9 cellular contexts compared by ENCODE assay signal in the genomic region with DNA sequence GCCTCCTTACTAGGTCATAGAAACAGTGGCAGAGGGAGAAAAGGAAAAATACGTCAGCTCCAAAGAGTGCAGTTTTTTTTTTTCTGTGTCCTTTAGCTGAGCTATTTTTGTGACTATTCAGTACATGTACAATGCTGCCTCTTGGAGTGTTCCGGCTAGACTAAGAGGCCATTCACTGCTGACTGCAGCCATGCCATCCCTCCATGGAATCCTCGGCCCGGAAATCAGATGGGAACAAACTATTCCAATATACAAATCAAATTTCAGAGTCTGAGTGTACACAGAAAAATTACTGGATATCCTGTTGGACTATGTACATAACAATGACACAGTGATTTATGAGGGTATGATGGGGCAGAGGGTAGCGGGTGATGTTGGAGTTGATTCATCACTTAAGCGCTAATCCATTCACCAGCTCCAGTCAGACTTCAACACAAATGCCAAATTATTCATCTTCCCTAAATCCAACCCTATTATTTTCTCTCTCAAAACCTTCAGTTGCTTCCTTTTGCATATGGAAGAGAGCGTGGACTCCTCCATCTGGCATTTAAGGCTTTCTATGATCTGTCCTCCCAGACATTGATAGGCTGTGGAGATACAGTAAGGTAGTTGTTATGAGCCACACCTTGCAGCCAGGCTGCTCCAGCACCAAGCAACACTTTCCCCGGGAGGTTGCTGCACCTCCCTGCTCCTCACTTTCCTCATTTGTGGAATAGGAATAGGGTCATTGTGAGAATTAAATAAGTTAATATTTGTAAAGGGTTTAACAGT.
DNase-seq lines count a peak whose midpoint lies in the region; ATAC-seq lines count a peak whose summit lies in the region.
"Had no signal": no experiment of that assay in that cellular context is flagged by ENCODE, and none has a peak within 500 bp of the region (broad histone marks: within the 10 kb centered on the region; RNA-seq: fewer than 3 reads in every experiment).

No MANE protein-coding gene starts in this region.

- peaks cover 17% of the 10 kb centered on the region for H3K4me1 Mint-ChIP-seq in dendritic cell treated with granulocyte-macrophage colony-stimulating factor and Interleukin-4, amounts not matched to agents 40 ng/mL and 50 ng/mL, for 4 days (ENCODE audit: low read depth)

- no peaks in the 10 kb centered on the region for H3K27me3 Mint-ChIP-seq in dendritic cell treated with granulocyte-macrophage colony-stimulating factor and Interleukin-4, amounts not matched to agents 40 ng/mL and 50 ng/mL, for 4 days

- DNase-seq in NCI-H748 (lab: John Stamatoyannopoulos, UW; ENCODE audit: unreplicated experiment) (peak; percentile 6), NCI-H748 treated with DMSO at 0.1 percent for 48 hours (lab: John Stamatoyannopoulos, UW) (no peak), medulla oblongata (ENCODE audit: extremely low spot score) (peak; percentile 87), aorta (peak; percentile 60 to 79), epidermal melanocyte (ENCODE audit: insufficient read length, low spot score) (no peak), NCI-H187 (lab: John Stamatoyannopoulos, UW) (no peak), NCI-H510A treated with DMSO at 0.1 percent for 48 hours (lab: John Stamatoyannopoulos, UW) (no peak)

- peak overlapping the region; percentile 100 for H3K27ac ChIP-seq in aorta (ENCODE audit: low read depth in 1 of 2, low read length in 2 of 2)
- H3K27ac ChIP-seq: KMS-11 had no signal

- peaks cover 17% of the 10 kb centered on the region for H3K36me3 Mint-ChIP-seq in dendritic cell treated with granulocyte-macrophage colony-stimulating factor and Interleukin-4, amounts not matched to agents 40 ng/mL and 50 ng/mL, for 4 days (ENCODE audit: low read depth)

- H3K4me1 ChIP-seq in aorta (ENCODE audit: control insufficient read depth in 1 of 2, insufficient read depth in 2 of 2, low read length in 2 of 2) = peaks cover 9 to 34% of the 10 kb centered on the region in 2 donors

- 25 to 28% methylated on average over 8 of the region's 8 CpGs for WGBS in aorta, 2 donors

- H3K27ac Mint-ChIP-seq in dendritic cell treated with granulocyte-macrophage colony-stimulating factor and Interleukin-4, amounts not matched to agents 40 ng/mL and 50 ng/mL, for 4 days = peak overlapping the region; percentile 66

- no peaks in the 10 kb centered on the region for H3K9me3 ChIP-seq in aorta (ENCODE audit: control insufficient read depth, low read length)

- no peak overlapping the region for H3K4me3 Mint-ChIP-seq in dendritic cell treated with granulocyte-macrophage colony-stimulating factor and Interleukin-4, amounts not matched to agents 40 ng/mL and 50 ng/mL, for 4 days

- intact Hi-C loops in dendritic cell treated with granulocyte-macrophage colony-stimulating factor and Interleukin-4, amounts not matched to agents 40 ng/mL and 50 ng/mL, for 4 days (cut with micrococcal nuclease) = loop anchor here (10.0 kb wide), 1 partner anchor 68 kb away; no protein-coding TSS in a partner anchor
- intact Hi-C loops in aorta (cut with DNase I) = loop anchor here (5.0 to 10.0 kb wide), 4 partner anchors 51 to 322 kb away; no protein-coding TSS in a partner anchor

- ATAC-seq in aorta (ENCODE audit: low FRiP score) = peak; percentile 66

- H3K4me3 ChIP-seq in aorta (ENCODE audit: low read length in 2 of 2) = no peak overlapping the region

- H3K9me3 Mint-ChIP-seq in dendritic cell treated with granulocyte-macrophage colony-stimulating factor and Interleukin-4, amounts not matched to agents 40 ng/mL and 50 ng/mL, for 4 days = no peaks in the 10 kb centered on the region

- H3K27me3 ChIP-seq in aorta (ENCODE audit: control insufficient read depth in 1 of 2, insufficient read depth in 2 of 2, low read length in 1 of 2) = no peaks in the 10 kb centered on the region

- peaks cover 0 to 2% of the 10 kb centered on the region in 2 donors for H3K36me3 ChIP-seq in aorta (ENCODE audit: control insufficient read depth in 1 of 2, insufficient read depth in 2 of 2, low read length in 1 of 2)

Comparison
In these comparisons a context has a peak if more than half of its experiments do, and no peak if none do; other contexts are left out.
1. DNase-seq: peak in NCI-H748 (single experiment), medulla oblongata (single experiment) and aorta (2 of 2); none in NCI-H748 treated with DMSO at 0.1 percent for 48 hours (single experiment), epidermal melanocyte (single experiment), NCI-H187 (0 of 2) and NCI-H510A treated with DMSO at 0.1 percent for 48 hours (single experiment).